8 cellular contexts compared by ENCODE assay signal in genomic region chr12:57604454-57605307, GRCh38. TPM values are rescaled to one million over a fixed set of nuclear protein-coding genes. Genes with fewer than 3 reads are reported as not detected.
A peak's percentile ranks its signal among the peaks of the same experiment; 100 is the strongest.
DNase-seq lines count a peak whose midpoint lies in the region; ATAC-seq and TF ChIP-seq lines count a peak whose summit lies in the region.

DTX3 (plus strand) TSS chr12:57604824; CDS start chr12:57606518, 1,694 bp downstream.

- H3K4me1 ChIP-seq in upper lobe of right lung: peaks cover 16% of the 10 kb centered on the region

- H3K36me3 ChIP-seq in upper lobe of right lung: peaks cover 29% of the 10 kb centered on the region

- H3K9me3 ChIP-seq in upper lobe of right lung: no peaks in the 10 kb centered on the region

- peak; percentile 60 to 68 for ATAC-seq in activated CD4-positive, CD25-positive, alpha-beta regulatory T cell treated with anti-CD3 and anti-CD28 coated beads, Interleukin-2, amount 50 U/mL, for 24 hours
- peak; percentile 49 for ATAC-seq in upper lobe of right lung

- no peaks in the 10 kb centered on the region for H3K27me3 ChIP-seq in upper lobe of right lung

- no peak for TF ChIP-seq CTCF in upper lobe of right lung (IDR thresholded peaks at IDR 0.05)

- intact Hi-C loops in upper lobe of right lung (cut with DNase I): no loop called here

- no peak for DNase-seq in activated CD4-positive, CD25-positive, alpha-beta regulatory T cell (lab: John Stamatoyannopoulos, UW)
- DNase-seq in M059J (ENCODE audit: low read depth) (peak; percentile 46), fibroblast of gingiva (ENCODE audit: low read depth) (peak; percentile 21), myocyte (ENCODE audit: low read depth) (peak; percentile 44), upper lobe of right lung (no peak), HuH-7 (ENCODE audit: low spot score) (no peak)
- DNase-seq in activated CD8-positive, alpha-beta memory T cell treated with anti-CD3 and anti-CD28 coated beads, Interleukin-2, amount 50 U/mL, for 48 hours: peak; percentile 76

- peak within 1 kb of the TSS; percentile 58 for H3K4me3 ChIP-seq in upper lobe of right lung

- peak within 1 kb of the TSS; percentile 89 for H3K27ac ChIP-seq in upper lobe of right lung

RNA-seq across cellular contexts. Expression of gene DTX3, which starts in this region (rescaled TPM):
- total RNA-seq in M059J (2014; rRNA removed; shearing (Covaris generic)): 20.1 and 21.4 TPM in 2 replicates
- total RNA-seq in myocyte (22.1 and 22.5 TPM in 2 replicates), upper lobe of right lung (26.0 TPM)
- 26.0 TPM for polyA plus RNA-seq in myocyte (2012)

Comparison
In these comparisons a context has a peak if more than half of its experiments do, and no peak if none do; other contexts are left out.
1. DNase-seq: peak in M059J (single experiment), activated CD8-positive, alpha-beta memory T cell treated with anti-CD3 and anti-CD28 coated beads, Interleukin-2, amount 50 U/mL, for 48 hours (single experiment), fibroblast of gingiva (single experiment) and myocyte (single experiment); none in activated CD4-positive, CD25-positive, alpha-beta regulatory T cell (0 of 4), upper lobe of right lung (single experiment) and HuH-7 (single experiment).